ENCODE assay signal across 9 cellular contexts in the genomic region with DNA sequence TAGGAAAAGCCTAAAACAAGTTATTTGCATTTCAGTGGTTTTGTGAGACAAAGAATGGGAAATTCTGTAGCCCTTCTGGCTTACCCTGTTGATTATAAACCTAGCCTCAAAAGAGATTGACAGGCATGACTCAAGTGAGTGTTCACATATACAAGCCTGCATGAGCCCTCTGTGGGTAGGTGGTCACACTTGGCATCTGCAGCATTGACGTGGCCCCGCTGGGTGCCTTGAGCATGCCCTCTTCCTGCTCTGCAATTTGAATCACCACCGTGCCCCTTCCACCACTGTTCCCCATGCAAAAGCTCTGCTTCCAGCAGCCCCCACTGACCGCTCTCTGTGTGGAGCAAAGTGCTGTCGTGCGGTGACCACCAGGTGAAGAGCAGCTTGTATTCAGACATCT. TPM values are rescaled to one million over a fixed set of nuclear protein-coding genes. Genes with fewer than 3 reads are reported as not detected.
DNase-seq lines count a peak whose midpoint lies in the region; ATAC-seq and TF ChIP-seq lines count a peak whose summit lies in the region.
"Had no signal": no experiment of that assay in that cellular context is flagged by ENCODE, and none has a peak within 500 bp of the region (broad histone marks: within the 10 kb centered on the region; RNA-seq: fewer than 3 reads in every experiment).

No MANE protein-coding gene starts in this region.

- H2AK9ac ChIP-seq in IMR-90 (replicated peaks; ENCODE audit: low read depth, low read length, poor library complexity) = peak overlapping the region; percentile 35

- H2BK15ac ChIP-seq in IMR-90 (ENCODE audit: low read depth, low read length) = no peak overlapping the region

- H4K5ac ChIP-seq in IMR-90 (ENCODE audit: low read depth, low read length) = no peak overlapping the region

- TF ChIP-seq RAD21 in IMR-90 (IDR thresholded peaks at IDR 0.05; ENCODE audit: low read length) = no peak

- no peak overlapping the region for H4K8ac ChIP-seq in IMR-90 (ENCODE audit: low read depth in 2 of 2, low read length in 2 of 2)

- no peak overlapping the region for H3K4ac ChIP-seq in IMR-90 (ENCODE audit: low read depth, low read length)

- no peak overlapping the region for H3K56ac ChIP-seq in IMR-90 (ENCODE audit: extremely low read depth, insufficient read depth, low read length)

- H3K4me3 ChIP-seq in IMR-90 (ENCODE audit: insufficient read depth, low read depth, low read length) (no peak overlapping the region), endodermal cell (ENCODE audit: low read length) (no peak overlapping the region)

- no peak overlapping the region for H3K4me2 ChIP-seq in IMR-90 (ENCODE audit: low read depth, low read length)

- H3K79me1 ChIP-seq in IMR-90 (ENCODE audit: low read depth in 1 of 2, low read length in 2 of 2) = peaks cover 0 to 24% of the 10 kb centered on the region in 2 experiments; a peak in 2 of 4 replicates

- H4K20me1 ChIP-seq in IMR-90 (ENCODE audit: insufficient read depth, low read length) = no peaks in the 10 kb centered on the region

- TF ChIP-seq CTCF in IMR-90 (conservative IDR thresholded peaks at IDR 0.05; ENCODE audit: low read depth, low read length) (no peak), endodermal cell (conservative IDR thresholded peaks at IDR 0.05) (peak; percentile 19)

- no peaks in the 10 kb centered on the region for H3K9me3 Mint-ChIP-seq in endodermal cell

- H3K27me3 Mint-ChIP-seq in endodermal cell (ENCODE audit: insufficient read depth) = no peaks in the 10 kb centered on the region

- in situ Hi-C loops in IMR-90 (cut with MboI; ENCODE audit: low sequenced_read_pairs) = no loop called here

- intact Hi-C loops in IMR-90 (cut with micrococcal nuclease) = no loop called here

- no peak overlapping the region for H3K4me3 Mint-ChIP-seq in endodermal cell

- TF ChIP-seq POLR2A in IMR-90 (IDR thresholded peaks at IDR 0.05; ENCODE audit: low read depth, low read length) = no peak

- no peak overlapping the region for H3K14ac ChIP-seq in IMR-90 (replicated peaks; ENCODE audit: low read depth, low read length)

- DNase-seq in IMR-90 = no peak
- DNase-seq in activated CD8-positive, alpha-beta memory T cell treated with anti-CD3 and anti-CD28 coated beads, Interleukin-2, amount 50 U/mL, for 4 hours = peak; percentile 74
- peak; percentile 61 for DNase-seq in endodermal cell
- DNase-seq in stimulated activated CD8-positive, alpha-beta memory T cell treated with anti-CD3 and anti-CD28 coated beads, Interleukin-4, amount 100 ng/mL, for 24 hours (ENCODE audit: low read depth) = peak; percentile 51
- no peak for DNase-seq in HuH-7.5 (ENCODE audit: low spot score)
- no peak for DNase-seq in GF-D8 (lab: John Stamatoyannopoulos, UW)
- no peak for DNase-seq in ecto neural progenitor cell (ENCODE audit: low spot score)
- DNase-seq: left cardiac atrium had no signal

- peaks cover 14% of the 10 kb centered on the region for H3K4me1 ChIP-seq in IMR-90 (ENCODE audit: control insufficient read depth, insufficient read depth, low read length)
- H3K4me1 ChIP-seq in endodermal cell (ENCODE audit: control insufficient read depth, insufficient read depth, low read length) = peaks cover 18% of the 10 kb centered on the region

- no peak for ATAC-seq in IMR-90 (ENCODE audit: low read depth)
- no peak for ATAC-seq in GM18520 (IDR thresholded peaks at IDR 0.05; ENCODE audit: unreplicated experiment)

- no peak overlapping the region for H2BK5ac ChIP-seq in IMR-90 (ENCODE audit: low read depth, low read length, poor library complexity, severe bottlenecking)

- peak overlapping the region; percentile 60 for H3K27ac Mint-ChIP-seq in endodermal cell

- peaks cover 42% of the 10 kb centered on the region for H3K36me3 Mint-ChIP-seq in endodermal cell (ENCODE audit: low read depth)

- CTCF ChIA-PET in IMR-90 (lab: Yijun Ruan, JAX) = no interaction called here

- H3K27me3 ChIP-seq in IMR-90 (ENCODE audit: control insufficient read depth, insufficient read depth, low read length) (no peaks in the 10 kb centered on the region), endodermal cell (ENCODE audit: control insufficient read depth, insufficient read depth, low read length, poor library complexity, severe bottlenecking) (no peaks in the 10 kb centered on the region)

- peaks cover 16% of the 10 kb centered on the region for H3K9me1 ChIP-seq in IMR-90 (ENCODE audit: insufficient read depth, low read length)

- H3K9ac ChIP-seq in IMR-90 (ENCODE audit: low read depth, low read length) = no peak overlapping the region
- H3K9ac ChIP-seq in endodermal cell (ENCODE audit: extremely low read depth, low read length, poor library complexity, severe bottlenecking) = no peak overlapping the region

- H3K36me3 ChIP-seq in IMR-90 (ENCODE audit: control insufficient read depth, insufficient read depth, low read length) (peaks cover 29% of the 10 kb centered on the region), endodermal cell (ENCODE audit: control insufficient read depth, insufficient read depth, low read length) (peaks cover 38% of the 10 kb centered on the region)

- POLR2A ChIA-PET in IMR-90 (lab: Charles Lee; ENCODE audit: unreplicated experiment) = no interaction called here

- no TSS peak for BruUV-seq in IMR-90 (replicated peaks; lab: Mats Ljungman, UMichigan)

- WGBS in IMR-90 (ENCODE audit: extremely low coverage in 2 of 2, insufficient read length in 1 of 2), 2 experiments = 84% methylated on average over 3 of the region's 6 CpGs; no CpG with 5 or more reads in 1 of the 2 experiments
- 94 to 100% methylated on average over 4 to 6 of the region's 6 CpGs for WGBS in endodermal cell (ENCODE audit: insufficient coverage in 1 of 2, insufficient read length in 1 of 2), 2 experiments

- no peak overlapping the region for H3K18ac ChIP-seq in IMR-90 (ENCODE audit: low read depth, low read length)

- H3K9me3 ChIP-seq in IMR-90 (ENCODE audit: control insufficient read depth, insufficient read depth, low read length) (no peaks in the 10 kb centered on the region), endodermal cell (ENCODE audit: control insufficient read depth, low read length) (no peaks in the 10 kb centered on the region)

- dilution Hi-C loops in IMR-90 (cut with HindIII; ENCODE audit: low sequenced_read_pairs, unreplicated experiment) = no loop called here

- no peak overlapping the region for H4K91ac ChIP-seq in IMR-90 (ENCODE audit: insufficient read depth, low read depth, low read length)

- H3K27ac ChIP-seq in IMR-90 (ENCODE audit: insufficient read depth, low read length) (no peak overlapping the region), endodermal cell (ENCODE audit: low read depth, low read length) (no peak overlapping the region)

- no peak overlapping the region for H2BK120ac ChIP-seq in IMR-90 (ENCODE audit: low read depth, low read length)

- H3K23ac ChIP-seq in IMR-90 (ENCODE audit: low read depth, low read length) = no peak overlapping the region

- peak overlapping the region; percentile 2; the same call in 1 of the 2 replicates for H2AK5ac ChIP-seq in IMR-90 (ENCODE audit: low read depth, low read length)

- peaks cover 54% of the 10 kb centered on the region for H3K4me1 Mint-ChIP-seq in endodermal cell

- no peak overlapping the region for H2BK20ac ChIP-seq in IMR-90 (ENCODE audit: low read depth, low read length)

- H2AFZ ChIP-seq in IMR-90 (replicated peaks; ENCODE audit: low read length, poor library complexity) = no peak overlapping the region

TF ChIP-seq in IMR-90, 13 proteins besides CTCF, POLR2A, EP300 and RAD21 (continues in another document):
- TF ChIP-seq CEBPB (IDR thresholded peaks at IDR 0.05; ENCODE audit: low read depth, low read length) (no peak), FOS (IDR thresholded peaks at IDR 0.05; ENCODE audit: low read depth, low read length) (no peak), SMC3 (IDR thresholded peaks at IDR 0.05; ENCODE audit: low read depth, low read length) (no peak), MAZ (IDR thresholded peaks at IDR 0.05; ENCODE audit: borderline replicate concordance, low read depth, low read length) (no peak), MXI1 (IDR thresholded peaks at IDR 0.05; ENCODE audit: borderline replicate concordance, low read depth, low read length) (no peak), NFE2L2 (IDR thresholded peaks at IDR 0.05; ENCODE audit: low read depth, low read length) (no peak), MAFK (IDR thresholded peaks at IDR 0.05; ENCODE audit: low read depth, low read length) (no peak), CHD1 (IDR thresholded peaks at IDR 0.05; ENCODE audit: low read depth, low read length) (no peak), RCOR1 (IDR thresholded peaks at IDR 0.05; ENCODE audit: insufficient replicate concordance, low read length) (no peak), RFX5 (IDR thresholded peaks at IDR 0.05; ENCODE audit: low read depth, low read length) (no peak)
- TF ChIP-seq, protein P1, sequence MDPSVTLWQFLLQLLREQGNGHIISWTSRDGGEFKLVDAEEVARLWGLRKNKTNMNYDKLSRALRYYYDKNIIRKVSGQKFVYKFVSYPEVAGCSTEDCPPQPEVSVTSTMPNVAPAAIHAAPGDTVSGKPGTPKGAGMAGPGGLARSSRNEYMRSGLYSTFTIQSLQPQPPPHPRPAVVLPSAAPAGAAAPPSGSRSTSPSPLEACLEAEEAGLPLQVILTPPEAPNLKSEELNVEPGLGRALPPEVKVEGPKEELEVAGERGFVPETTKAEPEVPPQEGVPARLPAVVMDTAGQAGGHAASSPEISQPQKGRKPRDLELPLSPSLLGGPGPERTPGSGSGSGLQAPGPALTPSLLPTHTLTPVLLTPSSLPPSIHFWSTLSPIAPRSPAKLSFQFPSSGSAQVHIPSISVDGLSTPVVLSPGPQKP (IDR thresholded peaks at IDR 0.05; ENCODE audit: borderline replicate concordance, low read depth, low read length) = no peak

RNA-seq across cellular contexts. Expression of a gene that starts 21.0 kb away (rescaled TPM):
- total RNA-seq in IMR-90 (2012; rRNA removed) = 181 and 229 TPM in 2 replicates
- 89.8 and 93.6 TPM in 2 replicates for polyA plus RNA-seq in IMR-90 (2012; rRNA removed)
- polyA plus RNA-seq in IMR-90 (2012; cell fraction: cytosol; rRNA removed) = 54.2 and 95.4 TPM in 2 replicates
- 84.2 and 143 TPM in 2 replicates for polyA plus RNA-seq in IMR-90 (2012; cell fraction: nucleus; rRNA removed; ENCODE audit: low replicate concordance)
- 100 to 1,000 TPM; 107 to 118 TPM for total RNA-seq in endodermal cell
- 118 TPM for polyA plus RNA-seq in endodermal cell (2013, experiment 1 of 2)
- 103 TPM for polyA plus RNA-seq in endodermal cell (2013, experiment 2 of 2)

RNA-seq across cellular contexts. Expression of a gene that starts 45.1 kb away (rescaled TPM):
- total RNA-seq in IMR-90 (2012; rRNA removed) = 36.4 and 47.5 TPM in 2 replicates
- polyA plus RNA-seq in IMR-90 (2012; rRNA removed) = 90.1 and 97.4 TPM in 2 replicates
- 53.3 and 63.2 TPM in 2 replicates for polyA plus RNA-seq in IMR-90 (2012; cell fraction: cytosol; rRNA removed)
- polyA plus RNA-seq in IMR-90 (2012; cell fraction: nucleus; rRNA removed; ENCODE audit: low replicate concordance) = 505 and 1,239 TPM in 2 replicates
- 10 to 100 TPM; 83.7 to 90.4 TPM for total RNA-seq in endodermal cell
- polyA plus RNA-seq in endodermal cell (2013, experiment 1 of 2) = 80.2 TPM
- polyA plus RNA-seq in endodermal cell (2013, experiment 2 of 2) = 69.6 TPM

Comparison
In these comparisons a context has a peak if more than half of its experiments do, and no peak if none do; other contexts are left out.
1. DNase-seq: peak in activated CD8-positive, alpha-beta memory T cell treated with anti-CD3 and anti-CD28 coated beads, Interleukin-2, amount 50 U/mL, for 4 hours (single experiment), endodermal cell (single experiment) and stimulated activated CD8-positive, alpha-beta memory T cell treated with anti-CD3 and anti-CD28 coated beads, Interleukin-4, amount 100 ng/mL, for 24 hours (single experiment); none in IMR-90 (single experiment), HuH-7.5 (single experiment), GF-D8 (single experiment) and ecto neural progenitor cell (single experiment).